ENCODE assay signal across 11 cellular contexts in the genomic region with DNA sequence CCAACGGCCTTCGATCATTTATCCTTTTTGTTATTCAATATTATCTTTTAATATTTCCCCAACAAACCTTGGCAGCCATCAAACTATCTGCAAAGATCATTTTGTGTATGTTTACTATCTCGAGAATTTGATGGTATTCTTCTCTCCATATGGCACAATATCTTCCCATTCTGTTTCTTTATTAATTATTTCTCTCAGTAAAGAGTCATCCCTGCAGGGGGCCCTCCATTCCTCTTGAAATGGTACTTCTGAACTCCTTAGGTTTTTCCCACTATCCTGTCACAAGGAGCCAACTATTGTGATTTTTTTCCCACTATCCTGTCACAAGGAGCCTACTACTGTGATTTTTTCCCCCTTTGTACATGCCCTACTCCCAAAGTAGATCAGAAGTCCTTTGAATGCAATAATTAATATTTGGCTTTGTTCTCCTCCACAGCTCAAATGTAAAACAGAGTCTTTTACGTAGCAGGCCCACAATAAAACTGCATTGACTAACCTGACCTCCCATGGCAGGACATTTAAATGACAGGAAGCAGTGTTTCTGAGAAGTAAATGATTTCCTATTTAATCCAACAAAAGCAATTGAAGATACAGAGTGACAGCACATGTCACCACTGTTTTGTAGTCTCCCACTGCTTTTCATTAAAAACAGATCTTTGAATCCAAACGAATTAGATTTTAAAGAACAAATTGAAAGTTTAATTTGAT. TPM values are rescaled to one million over a fixed set of nuclear protein-coding genes. Genes with fewer than 3 reads are reported as not detected.
A peak's percentile ranks its signal among the peaks of the same experiment; 100 is the strongest.
DNase-seq lines count a peak whose midpoint lies in the region; ATAC-seq and TF ChIP-seq lines count a peak whose summit lies in the region.
"Had no signal": no experiment of that assay in that cellular context is flagged by ENCODE, and none has a peak within 500 bp of the region (broad histone marks: within the 10 kb centered on the region; RNA-seq: fewer than 3 reads in every experiment).

No MANE protein-coding gene starts in this region.

- no peaks in the 10 kb centered on the region for H3K36me3 Mint-ChIP-seq in activated T-cell treated with anti-CD3 and anti-CD28 coated beads, Interleukin-2, amount 50 U/mL, for 72 hours (ENCODE audit: insufficient read depth in 2 of 2)
- H3K36me3 Mint-ChIP-seq in activated T-cell treated with anti-CD3 and anti-CD28 coated beads, Interleukin-2, amount 50 U/mL, for 24 hours (ENCODE audit: low read depth), result no peaks in the 10 kb centered on the region

- no peaks in the 10 kb centered on the region for H3K27me3 Mint-ChIP-seq in activated T-cell treated with anti-CD3 and anti-CD28 coated beads, Interleukin-2, amount 50 U/mL, for 72 hours (ENCODE audit: low read depth)
- H3K27me3 Mint-ChIP-seq in activated T-cell treated with anti-CD3 and anti-CD28 coated beads, Interleukin-2, amount 50 U/mL, for 24 hours, result no peaks in the 10 kb centered on the region

- TF ChIP-seq POLR2A in GM18505 (IDR thresholded peaks at IDR 0.05; ENCODE audit: borderline replicate concordance, extremely low read depth, insufficient read depth, insufficient read length), result no peak

- no peaks in the 10 kb centered on the region for H3K4me1 Mint-ChIP-seq in activated T-cell treated with anti-CD3 and anti-CD28 coated beads, Interleukin-2, amount 50 U/mL, for 72 hours (ENCODE audit: low read depth)
- no peaks in the 10 kb centered on the region for H3K4me1 Mint-ChIP-seq in activated T-cell treated with anti-CD3 and anti-CD28 coated beads, Interleukin-2, amount 50 U/mL, for 24 hours (ENCODE audit: low read depth)

- peaks cover 0 to 3% of the 10 kb centered on the region in 2 donors for H3K9me3 Mint-ChIP-seq in activated T-cell treated with anti-CD3 and anti-CD28 coated beads, Interleukin-2, amount 50 U/mL, for 72 hours
- H3K9me3 Mint-ChIP-seq in activated T-cell treated with anti-CD3 and anti-CD28 coated beads, Interleukin-2, amount 50 U/mL, for 24 hours, result no peaks in the 10 kb centered on the region

- H3K4me3 Mint-ChIP-seq in activated T-cell treated with anti-CD3 and anti-CD28 coated beads, Interleukin-2, amount 50 U/mL, for 72 hours, result no peak overlapping the region
- H3K4me3 Mint-ChIP-seq in activated T-cell treated with anti-CD3 and anti-CD28 coated beads, Interleukin-2, amount 50 U/mL, for 24 hours, result no peak overlapping the region

- no peak for ATAC-seq in activated T-cell treated with anti-CD3 and anti-CD28 coated beads, Interleukin-2, amount 50 U/mL, for 72 hours (replicated peaks in 1 of 2)
- ATAC-seq in GM18505 (IDR thresholded peaks at IDR 0.05; ENCODE audit: unreplicated experiment) (no peak), HG03439 (IDR thresholded peaks at IDR 0.05; ENCODE audit: unreplicated experiment) (no peak)

- no peak for DNase-seq in activated T-cell treated with anti-CD3 and anti-CD28 coated beads, Interleukin-2, amount 50 U/mL, for 72 hours
- no peak for DNase-seq in activated T-cell treated with anti-CD3 and anti-CD28 coated beads, Interleukin-2, amount 50 U/mL, for 24 hours
- DNase-seq in NCI-H2081 treated with DMSO at 0.1 percent for 48 hours (lab: John Stamatoyannopoulos, UW), result peak; percentile 37
- peak; percentile 2 for DNase-seq in astrocyte of the hippocampus (ENCODE audit: low read depth, low spot score)
- DNase-seq in renal cortical epithelial cell (ENCODE audit: low read depth), result peak; percentile 52
- DNase-seq in NCI-H187 treated with DMSO at 0.1 percent for 48 hours (lab: John Stamatoyannopoulos, UW), result no peak
- DNase-seq: NCI-H1417 treated with DMSO at 0.1 percent for 48 hours; stimulated activated CD4-positive, alpha-beta T cell treated with anti-CD3 and anti-CD28 coated beads, Interleukin-4, amount 100 ng/mL, for 4 hours had no signal

- peak overlapping the region; percentile 63 for H3K27ac Mint-ChIP-seq in activated T-cell treated with anti-CD3 and anti-CD28 coated beads, Interleukin-2, amount 50 U/mL, for 72 hours
- H3K27ac Mint-ChIP-seq in activated T-cell treated with anti-CD3 and anti-CD28 coated beads, Interleukin-2, amount 50 U/mL, for 24 hours, result no peak overlapping the region

RNA-seq across cellular contexts. Expression of gene PDGFD, which starts 43.3 kb away (rescaled TPM):
- under 1 TPM in 1 of 2 donors, not detected in 1; 0.05 TPM for total RNA-seq in activated T-cell treated with anti-CD3 and anti-CD28 coated beads, Interleukin-2, amount 50 U/mL, for 72 hours
- total RNA-seq in renal cortical epithelial cell, result 4.2 and 8.7 TPM in 2 replicates
- total RNA-seq: Daoy had no signal

Comparison
In these comparisons a context has a peak if more than half of its experiments do, and no peak if none do; other contexts are left out.
1. DNase-seq: peak in NCI-H2081 treated with DMSO at 0.1 percent for 48 hours (single experiment), astrocyte of the hippocampus (single experiment) and renal cortical epithelial cell (single experiment); none in activated T-cell treated with anti-CD3 and anti-CD28 coated beads, Interleukin-2, amount 50 U/mL, for 72 hours (0 of 2), activated T-cell treated with anti-CD3 and anti-CD28 coated beads, Interleukin-2, amount 50 U/mL, for 24 hours (single experiment) and NCI-H187 treated with DMSO at 0.1 percent for 48 hours (single experiment).